8 cellular contexts compared by ENCODE assay signal in genomic region chr12:79407671-79408622, GRCh38.
DNase-seq lines count a peak whose midpoint lies in the region; ATAC-seq and TF ChIP-seq lines count a peak whose summit lies in the region.

No MANE protein-coding gene starts in this region.

- DNase-seq in NCI-H2081 (lab: John Stamatoyannopoulos, UW) (peak; percentile 36 to 59), NCI-H2081 treated with DMSO at 0.1 percent for 48 hours (lab: John Stamatoyannopoulos, UW) (no peak), HuH-7 (ENCODE audit: low spot score) (peak; percentile 42), germinal center (ENCODE audit: low spot score) (peak; percentile 4), pulmonary artery endothelial cell (ENCODE audit: low read depth, low spot score) (peak; percentile 75)
- no peak for DNase-seq in stimulated activated naive CD4-positive, alpha-beta T cell treated with Interleukin-2 at 50 U/mL for 16 hours (lab: John Stamatoyannopoulos, UW)

- H4K20me1 ChIP-seq in SU-DHL-6 (ENCODE audit: low read depth, low read length): no peaks in the 10 kb centered on the region

- no peaks in the 10 kb centered on the region for H3F3A ChIP-seq in SU-DHL-6 (ENCODE audit: insufficient read depth)

- H3K9me3 ChIP-seq in SU-DHL-6 (ENCODE audit: insufficient read depth, low read length): no peaks in the 10 kb centered on the region

- no peaks in the 10 kb centered on the region for H3K27me3 ChIP-seq in SU-DHL-6 (ENCODE audit: low read length)

- H3K9ac ChIP-seq in SU-DHL-6 (ENCODE audit: low read length): no peak overlapping the region

- no peaks in the 10 kb centered on the region for H3K79me2 ChIP-seq in SU-DHL-6 (ENCODE audit: insufficient read depth, low read length)

- H3K4me2 ChIP-seq in SU-DHL-6 (ENCODE audit: low read depth, low read length, poor library complexity, severe bottlenecking): no peak overlapping the region

- no peak overlapping the region for H3K4me3 ChIP-seq in SU-DHL-6 (ENCODE audit: insufficient read depth, low read length, poor library complexity, severe bottlenecking)

- peak; percentile 92 for ATAC-seq in GM21786 (IDR thresholded peaks at IDR 0.05; ENCODE audit: unreplicated experiment)

- no peaks in the 10 kb centered on the region for H3K36me3 ChIP-seq in SU-DHL-6 (ENCODE audit: low read length)

- no peak overlapping the region for H2AFZ ChIP-seq in SU-DHL-6 (ENCODE audit: low read depth, low read length, severe bottlenecking)

- H3K27ac ChIP-seq in SU-DHL-6 (ENCODE audit: low read depth, low read length): no peak overlapping the region

- no peaks in the 10 kb centered on the region for H3K9me2 ChIP-seq in SU-DHL-6 (replicated peaks; ENCODE audit: insufficient read depth, low read length)

- TF ChIP-seq CTCF in SU-DHL-6 (IDR thresholded peaks at IDR 0.05; ENCODE audit: insufficient read depth, low read length, poor library complexity, severe bottlenecking): peak; percentile 39

Comparison
In these comparisons a context has a peak if more than half of its experiments do, and no peak if none do; other contexts are left out.
1. DNase-seq: peak in NCI-H2081 (2 of 2), HuH-7 (single experiment), germinal center (single experiment) and pulmonary artery endothelial cell (single experiment); none in NCI-H2081 treated with DMSO at 0.1 percent for 48 hours (single experiment) and stimulated activated naive CD4-positive, alpha-beta T cell treated with Interleukin-2 at 50 U/mL for 16 hours (single experiment).